ENCODE assay signal across 1 cellular context in genomic region chr9:96420468-96421219, GRCh38.
TF ChIP-seq lines count a peak whose summit lies in the region.

No MANE protein-coding gene starts in this region.

TF ChIP-seq in HepG2, 621 proteins besides CTCF, POLR2A, EP300 and RAD21 (continued from another document):
- TF ChIP-seq, protein P1, sequence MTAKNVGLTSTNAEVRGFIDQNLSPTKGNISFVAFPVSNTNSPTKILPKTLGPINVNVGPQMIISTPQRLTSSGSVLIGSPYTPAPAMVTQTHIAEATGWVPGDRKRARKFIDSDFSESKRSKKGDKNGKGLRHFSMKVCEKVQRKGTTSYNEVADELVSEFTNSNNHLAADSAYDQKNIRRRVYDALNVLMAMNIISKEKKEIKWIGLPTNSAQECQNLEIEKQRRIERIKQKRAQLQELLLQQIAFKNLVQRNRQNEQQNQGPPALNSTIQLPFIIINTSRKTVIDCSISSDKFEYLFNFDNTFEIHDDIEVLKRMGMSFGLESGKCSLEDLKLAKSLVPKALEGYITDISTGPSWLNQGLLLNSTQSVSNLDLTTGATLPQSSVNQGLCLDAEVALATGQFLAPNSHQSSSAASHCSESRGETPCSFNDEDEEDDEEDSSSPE (CRISPR knock-in tag; IDR thresholded peaks at IDR 0.05) = peak; percentile 17; the same call in 1 of the 2 replicates
- TF ChIP-seq RARA (CRISPR knock-in tag; IDR thresholded peaks at IDR 0.05) (peak; percentile 98), RFX5 (IDR thresholded peaks at IDR 0.05; ENCODE audit: low read depth, low read length) (peak; percentile 46; the same call in 1 of the 2 replicates), ZFP1 (CRISPR knock-in tag; IDR thresholded peaks at IDR 0.05) (0 out of 2 replicates have a peak, but pooled peaks have one; percentile 23), ZFP82 (CRISPR knock-in tag; IDR thresholded peaks at IDR 0.05; ENCODE audit: borderline replicate concordance) (no peak), ELF4 (CRISPR knock-in tag; IDR thresholded peaks at IDR 0.05; ENCODE audit: borderline replicate concordance) (0 out of 2 replicates have a peak, but pooled peaks have one; percentile 9), JUNB (CRISPR knock-in tag; IDR thresholded peaks at IDR 0.05; ENCODE audit: borderline replicate concordance) (peak; percentile 79; the same call in 1 of the 2 replicates), RFX1 (IDR thresholded peaks at IDR 0.05) (peak; percentile 80), CREB1 (IDR thresholded peaks at IDR 0.05) (no peak), CREB1 (CRISPR knock-in tag; IDR thresholded peaks at IDR 0.05) (peak; percentile 65), PHF5A (CRISPR knock-in tag; IDR thresholded peaks at IDR 0.05; ENCODE audit: low read depth, unreplicated experiment) (peak; percentile 81), RNF2 (conservative IDR thresholded peaks at IDR 0.05; ENCODE audit: low read depth) (no peak), ETV5 (CRISPR knock-in tag; IDR thresholded peaks at IDR 0.05; ENCODE audit: borderline replicate concordance) (peak; percentile 83; the same call in 1 of the 2 replicates), ZMAT5 (CRISPR knock-in tag; IDR thresholded peaks at IDR 0.05; ENCODE audit: borderline replicate concordance, low read depth) (no peak), FOXK2 (IDR thresholded peaks at IDR 0.05) (0 out of 2 replicates have a peak, but pooled peaks have one; percentile 18), FOXP1 (IDR thresholded peaks at IDR 0.05) (no peak), FOXP1 (CRISPR knock-in tag; IDR thresholded peaks at IDR 0.05) (peak; percentile 78), ZNF264 (CRISPR knock-in tag; IDR thresholded peaks at IDR 0.05) (0 out of 2 replicates have a peak, but pooled peaks have one; percentile 52), GABPA (IDR thresholded peaks at IDR 0.05; ENCODE audit: low read depth, low read length) (no peak), GABPA (CRISPR knock-in tag; IDR thresholded peaks at IDR 0.05; ENCODE audit: low read depth) (peak; percentile 61)
- TF ChIP-seq, protein P2, sequence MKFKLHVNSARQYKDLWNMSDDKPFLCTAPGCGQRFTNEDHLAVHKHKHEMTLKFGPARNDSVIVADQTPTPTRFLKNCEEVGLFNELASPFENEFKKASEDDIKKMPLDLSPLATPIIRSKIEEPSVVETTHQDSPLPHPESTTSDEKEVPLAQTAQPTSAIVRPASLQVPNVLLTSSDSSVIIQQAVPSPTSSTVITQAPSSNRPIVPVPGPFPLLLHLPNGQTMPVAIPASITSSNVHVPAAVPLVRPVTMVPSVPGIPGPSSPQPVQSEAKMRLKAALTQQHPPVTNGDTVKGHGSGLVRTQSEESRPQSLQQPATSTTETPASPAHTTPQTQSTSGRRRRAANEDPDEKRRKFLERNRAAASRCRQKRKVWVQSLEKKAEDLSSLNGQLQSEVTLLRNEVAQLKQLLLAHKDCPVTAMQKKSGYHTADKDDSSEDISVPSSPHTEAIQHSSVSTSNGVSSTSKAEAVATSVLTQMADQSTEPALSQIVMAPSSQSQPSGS (CRISPR knock-in tag; IDR thresholded peaks at IDR 0.05) = peak; percentile 95
- TF ChIP-seq, protein P3, sequence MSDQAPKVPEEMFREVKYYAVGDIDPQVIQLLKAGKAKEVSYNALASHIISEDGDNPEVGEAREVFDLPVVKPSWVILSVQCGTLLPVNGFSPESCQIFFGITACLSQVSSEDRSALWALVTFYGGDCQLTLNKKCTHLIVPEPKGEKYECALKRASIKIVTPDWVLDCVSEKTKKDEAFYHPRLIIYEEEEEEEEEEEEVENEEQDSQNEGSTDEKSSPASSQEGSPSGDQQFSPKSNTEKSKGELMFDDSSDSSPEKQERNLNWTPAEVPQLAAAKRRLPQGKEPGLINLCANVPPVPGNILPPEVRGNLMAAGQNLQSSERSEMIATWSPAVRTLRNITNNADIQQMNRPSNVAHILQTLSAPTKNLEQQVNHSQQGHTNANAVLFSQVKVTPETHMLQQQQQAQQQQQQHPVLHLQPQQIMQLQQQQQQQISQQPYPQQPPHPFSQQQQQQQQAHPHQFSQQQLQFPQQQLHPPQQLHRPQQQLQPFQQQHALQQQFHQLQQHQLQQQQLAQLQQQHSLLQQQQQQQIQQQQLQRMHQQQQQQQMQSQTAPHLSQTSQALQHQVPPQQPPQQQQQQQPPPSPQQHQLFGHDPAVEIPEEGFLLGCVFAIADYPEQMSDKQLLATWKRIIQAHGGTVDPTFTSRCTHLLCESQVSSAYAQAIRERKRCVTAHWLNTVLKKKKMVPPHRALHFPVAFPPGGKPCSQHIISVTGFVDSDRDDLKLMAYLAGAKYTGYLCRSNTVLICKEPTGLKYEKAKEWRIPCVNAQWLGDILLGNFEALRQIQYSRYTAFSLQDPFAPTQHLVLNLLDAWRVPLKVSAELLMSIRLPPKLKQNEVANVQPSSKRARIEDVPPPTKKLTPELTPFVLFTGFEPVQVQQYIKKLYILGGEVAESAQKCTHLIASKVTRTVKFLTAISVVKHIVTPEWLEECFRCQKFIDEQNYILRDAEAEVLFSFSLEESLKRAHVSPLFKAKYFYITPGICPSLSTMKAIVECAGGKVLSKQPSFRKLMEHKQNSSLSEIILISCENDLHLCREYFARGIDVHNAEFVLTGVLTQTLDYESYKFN (CRISPR knock-in tag; conservative IDR thresholded peaks at IDR 0.05) = peak; percentile 97
- TF ChIP-seq, protein P4, sequence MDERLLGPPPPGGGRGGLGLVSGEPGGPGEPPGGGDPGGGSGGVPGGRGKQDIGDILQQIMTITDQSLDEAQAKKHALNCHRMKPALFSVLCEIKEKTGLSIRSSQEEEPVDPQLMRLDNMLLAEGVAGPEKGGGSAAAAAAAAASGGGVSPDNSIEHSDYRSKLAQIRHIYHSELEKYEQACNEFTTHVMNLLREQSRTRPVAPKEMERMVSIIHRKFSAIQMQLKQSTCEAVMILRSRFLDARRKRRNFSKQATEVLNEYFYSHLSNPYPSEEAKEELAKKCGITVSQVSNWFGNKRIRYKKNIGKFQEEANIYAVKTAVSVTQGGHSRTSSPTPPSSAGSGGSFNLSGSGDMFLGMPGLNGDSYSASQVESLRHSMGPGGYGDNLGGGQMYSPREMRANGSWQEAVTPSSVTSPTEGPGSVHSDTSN (CRISPR knock-in tag; IDR thresholded peaks at IDR 0.05) = no peak
TF ChIP-seq in HepG2: peak in this region for 170.
